20 cellular contexts compared by ENCODE assay signal in genomic region chr11:64220271-64220670, GRCh38.
"Had no signal": no experiment of that assay in that cellular context is flagged by ENCODE, and none has a peak within 500 bp of the region (broad histone marks: within the 10 kb centered on the region; RNA-seq: fewer than 3 reads in every experiment).

No MANE protein-coding gene starts in this region.

- H3K4me2 ChIP-seq: smooth muscle cell had no signal

- H3K27me3 Mint-ChIP-seq: activated CD4-positive, alpha-beta T cell treated with anti-CD3 and anti-CD28 coated beads, Interleukin-2, amount 10 ng/mL, durations not matched to agents 7 days and 5 days; activated CD8-positive, alpha-beta memory T cell treated with anti-CD3 and anti-CD28 coated beads, Interleukin-2, amount 10 ng/mL, durations not matched to agents 7 days and 5 days; activated CD8-positive, alpha-beta T cell treated with anti-CD3 and anti-CD28 coated beads for 36 hours; activated naive CD8-positive, alpha-beta T cell; activated T-helper 17 cell treated with anti-CD3 and anti-CD28 coated beads, Interleukin-2, amount 50 U/mL, for 72 hours; stimulated activated memory B cell treated with anti-CD40 and anti-IgM and Interleukin-4, amounts not matched to agents 10 μg/mL and 1 μg/mL and 100 μg/mL, for 72 hours had no signal

- ATAC-seq: activated CD8-positive, alpha-beta memory T cell treated with anti-CD3 and anti-CD28 coated beads, Interleukin-2, amount 10 ng/mL, durations not matched to agents 7 days and 5 days; activated CD8-positive, alpha-beta T cell treated with anti-CD3 and anti-CD28 coated beads for 36 hours; activated T-helper 17 cell treated with anti-CD3 and anti-CD28 coated beads, Interleukin-2, amount 50 U/mL, for 72 hours; stimulated activated memory B cell treated with anti-CD40 and anti-IgM and Interleukin-4, amounts not matched to agents 10 μg/mL and 1 μg/mL and 100 μg/mL, for 72 hours had no signal

- H3K4me3 ChIP-seq: adrenal gland, ascending aorta, sigmoid colon, smooth muscle cell, stomach, suprapubic skin, tibial nerve had no signal

- H3K36me3 Mint-ChIP-seq: activated naive CD8-positive, alpha-beta T cell had no signal

- H3K27me3 ChIP-seq: adrenal gland, ascending aorta, sigmoid colon, stomach, suprapubic skin, tibial nerve had no signal

- H3K9me3 ChIP-seq: adrenal gland, ascending aorta, sigmoid colon, stomach, suprapubic skin, tibial nerve had no signal

- H3K27ac Mint-ChIP-seq: activated CD4-positive, alpha-beta T cell treated with anti-CD3 and anti-CD28 coated beads, Interleukin-2, amount 10 ng/mL, durations not matched to agents 7 days and 5 days; activated CD8-positive, alpha-beta memory T cell treated with anti-CD3 and anti-CD28 coated beads, Interleukin-2, amount 10 ng/mL, durations not matched to agents 7 days and 5 days; activated CD8-positive, alpha-beta T cell treated with anti-CD3 and anti-CD28 coated beads for 36 hours; activated naive CD8-positive, alpha-beta T cell; activated T-helper 17 cell treated with anti-CD3 and anti-CD28 coated beads, Interleukin-2, amount 50 U/mL, for 72 hours; nephron; stimulated activated memory B cell treated with anti-CD40 and anti-IgM and Interleukin-4, amounts not matched to agents 10 μg/mL and 1 μg/mL and 100 μg/mL, for 72 hours had no signal

- DNase-seq: activated CD4-positive, alpha-beta T cell treated with anti-CD3 and anti-CD28 coated beads, Interleukin-2, amount 10 ng/mL, durations not matched to agents 7 days and 5 days; activated CD4-positive, CD25-positive, alpha-beta regulatory T cell treated with anti-CD3 and anti-CD28 coated beads, Interleukin-2, amount 50 U/mL, for 72 hours; activated CD8-positive, alpha-beta memory T cell treated with anti-CD3 and anti-CD28 coated beads, Interleukin-2, amount 10 ng/mL, durations not matched to agents 7 days and 5 days; activated CD8-positive, alpha-beta T cell treated with anti-CD3 and anti-CD28 coated beads for 36 hours; adrenal gland; central memory CD4-positive, alpha-beta T cell; effector memory CD4-positive, alpha-beta T cell; foreskin melanocyte; nucleus accumbens; sigmoid colon; stimulated activated CD4-positive, alpha-beta T cell treated with anti-CD3 and anti-CD28 coated beads, Interleukin-15, amount 100 ng/mL, for 24 hours; stomach had no signal

- H3K27ac ChIP-seq: adrenal gland, ascending aorta, sigmoid colon, stomach, suprapubic skin, tibial nerve had no signal

- H3K4me3 Mint-ChIP-seq: activated CD4-positive, alpha-beta T cell treated with anti-CD3 and anti-CD28 coated beads, Interleukin-2, amount 10 ng/mL, durations not matched to agents 7 days and 5 days; activated CD8-positive, alpha-beta memory T cell treated with anti-CD3 and anti-CD28 coated beads, Interleukin-2, amount 10 ng/mL, durations not matched to agents 7 days and 5 days; activated CD8-positive, alpha-beta T cell treated with anti-CD3 and anti-CD28 coated beads for 36 hours; activated naive CD8-positive, alpha-beta T cell; activated T-helper 17 cell treated with anti-CD3 and anti-CD28 coated beads, Interleukin-2, amount 50 U/mL, for 72 hours; nephron; stimulated activated memory B cell treated with anti-CD40 and anti-IgM and Interleukin-4, amounts not matched to agents 10 μg/mL and 1 μg/mL and 100 μg/mL, for 72 hours had no signal

- H3K9me3 Mint-ChIP-seq: activated CD4-positive, alpha-beta T cell treated with anti-CD3 and anti-CD28 coated beads, Interleukin-2, amount 10 ng/mL, durations not matched to agents 7 days and 5 days; activated CD8-positive, alpha-beta T cell treated with anti-CD3 and anti-CD28 coated beads for 36 hours; activated T-helper 17 cell treated with anti-CD3 and anti-CD28 coated beads, Interleukin-2, amount 50 U/mL, for 72 hours; nephron; stimulated activated memory B cell treated with anti-CD40 and anti-IgM and Interleukin-4, amounts not matched to agents 10 μg/mL and 1 μg/mL and 100 μg/mL, for 72 hours had no signal
